In genomic region chr20:24472426-24472825, GRCh38 we compare ENCODE assay signal across 27 cellular contexts. TPM values are rescaled to one million over a fixed set of nuclear protein-coding genes. Genes with fewer than 3 reads are reported as not detected.
"Had no signal": no experiment of that assay in that cellular context is flagged by ENCODE, and none has a peak within 500 bp of the region (broad histone marks: within the 10 kb centered on the region; RNA-seq: fewer than 3 reads in every experiment).

No MANE protein-coding gene starts in this region.

- ATAC-seq: activated CD8-positive, alpha-beta memory T cell treated with anti-CD3 and anti-CD28 coated beads, Interleukin-2, amount 10 ng/mL, durations not matched to agents 7 days and 5 days; activated CD8-positive, alpha-beta T cell treated with anti-CD3 and anti-CD28 coated beads for 36 hours; activated T-cell treated with anti-CD3 and anti-CD28 coated beads, Interleukin-2, amount 50 U/mL, for 72 hours; body of pancreas; esophagus mucosa; left colon; naive thymus-derived CD8-positive, alpha-beta T cell; sciatic nerve; stimulated activated memory B cell treated with anti-CD40 and anti-IgM and Interleukin-4, amounts not matched to agents 10 μg/mL and 1 μg/mL and 100 μg/mL, for 72 hours; stimulated activated naive CD8-positive, alpha-beta T cell treated with anti-CD3 and anti-CD28 coated beads, Interleukin-15, amount 100 ng/mL, for 72 hours; upper lobe of right lung had no signal

- H3K27ac Mint-ChIP-seq: activated CD8-positive, alpha-beta memory T cell treated with anti-CD3 and anti-CD28 coated beads, Interleukin-2, amount 10 ng/mL, durations not matched to agents 7 days and 5 days; activated CD8-positive, alpha-beta T cell treated with anti-CD3 and anti-CD28 coated beads for 36 hours; activated naive CD8-positive, alpha-beta T cell; activated T-cell treated with anti-CD3 and anti-CD28 coated beads, Interleukin-2, amount 50 U/mL, for 72 hours; dendritic cell treated with granulocyte-macrophage colony-stimulating factor and Interleukin-4, amounts not matched to agents 40 ng/mL and 50 ng/mL, for 4 days; endodermal cell; memory B cell; naive thymus-derived CD8-positive, alpha-beta T cell; stimulated activated memory B cell treated with anti-CD40 and anti-IgM and Interleukin-4, amounts not matched to agents 10 μg/mL and 1 μg/mL and 100 μg/mL, for 72 hours; stimulated activated naive CD8-positive, alpha-beta T cell treated with anti-CD3 and anti-CD28 coated beads, Interleukin-15, amount 100 ng/mL, for 72 hours had no signal

- H3K9me3 Mint-ChIP-seq: activated CD8-positive, alpha-beta T cell treated with anti-CD3 and anti-CD28 coated beads for 36 hours; activated T-cell treated with anti-CD3 and anti-CD28 coated beads, Interleukin-2, amount 50 U/mL, for 72 hours; dendritic cell treated with granulocyte-macrophage colony-stimulating factor and Interleukin-4, amounts not matched to agents 40 ng/mL and 50 ng/mL, for 4 days; endodermal cell; memory B cell; naive thymus-derived CD8-positive, alpha-beta T cell; stimulated activated memory B cell treated with anti-CD40 and anti-IgM and Interleukin-4, amounts not matched to agents 10 μg/mL and 1 μg/mL and 100 μg/mL, for 72 hours; stimulated activated naive CD8-positive, alpha-beta T cell treated with anti-CD3 and anti-CD28 coated beads, Interleukin-15, amount 100 ng/mL, for 72 hours had no signal

- H3K9me3 ChIP-seq: body of pancreas, thyroid gland, upper lobe of right lung had no signal

- H3K4me3 Mint-ChIP-seq: activated CD8-positive, alpha-beta memory T cell treated with anti-CD3 and anti-CD28 coated beads, Interleukin-2, amount 10 ng/mL, durations not matched to agents 7 days and 5 days; activated CD8-positive, alpha-beta T cell treated with anti-CD3 and anti-CD28 coated beads for 36 hours; activated naive CD8-positive, alpha-beta T cell; activated T-cell treated with anti-CD3 and anti-CD28 coated beads, Interleukin-2, amount 50 U/mL, for 72 hours; dendritic cell treated with granulocyte-macrophage colony-stimulating factor and Interleukin-4, amounts not matched to agents 40 ng/mL and 50 ng/mL, for 4 days; endodermal cell; memory B cell; naive thymus-derived CD8-positive, alpha-beta T cell; stimulated activated memory B cell treated with anti-CD40 and anti-IgM and Interleukin-4, amounts not matched to agents 10 μg/mL and 1 μg/mL and 100 μg/mL, for 72 hours; stimulated activated naive CD8-positive, alpha-beta T cell treated with anti-CD3 and anti-CD28 coated beads, Interleukin-15, amount 100 ng/mL, for 72 hours had no signal

- H3K27me3 ChIP-seq: thyroid gland had no signal

- H3K27ac ChIP-seq: body of pancreas, thyroid gland, upper lobe of right lung had no signal

- H3K36me3 ChIP-seq: thyroid gland, upper lobe of right lung had no signal

- FAIRE-seq: kidney, small intestine had no signal

- DNase-seq: activated CD4-positive, alpha-beta T cell treated with anti-CD3 and anti-CD28 coated beads, Interleukin-2, amount 50 U/mL, for 1 hour; activated CD8-positive, alpha-beta memory T cell treated with anti-CD3 and anti-CD28 coated beads, Interleukin-2, amount 10 ng/mL, durations not matched to agents 7 days and 5 days; activated CD8-positive, alpha-beta T cell treated with anti-CD3 and anti-CD28 coated beads for 36 hours; activated effector memory CD4-positive, alpha-beta T cell treated with Interleukin-2 at 50 U/mL for 16 hours; activated naive CD4-positive, alpha-beta T cell treated with Interleukin-2 at 50 U/mL for 16 hours; activated T-cell treated with anti-CD3 and anti-CD28 coated beads, Interleukin-2, amount 50 U/mL, for 72 hours; body of pancreas; endodermal cell; foreskin fibroblast; hippocampal formation; kidney; left colon; naive thymus-derived CD8-positive, alpha-beta T cell; posterior cingulate gyrus; small intestine; stimulated activated CD4-positive, alpha-beta T cell treated with anti-CD3 and anti-CD28 coated beads, Interleukin-4, amount 100 ng/mL, for 4 hours; stimulated activated CD8-positive, alpha-beta memory T cell treated with anti-CD3 and anti-CD28 coated beads, Interleukin-4, amount 100 ng/mL, for 48 hours; stimulated activated naive CD8-positive, alpha-beta T cell treated with anti-CD3 and anti-CD28 coated beads, Interleukin-15, amount 100 ng/mL, for 72 hours; T-helper 2 cell; thyroid gland; upper lobe of right lung had no signal

- H3K36me3 Mint-ChIP-seq: activated CD8-positive, alpha-beta memory T cell treated with anti-CD3 and anti-CD28 coated beads, Interleukin-2, amount 10 ng/mL, durations not matched to agents 7 days and 5 days; activated naive CD8-positive, alpha-beta T cell; memory B cell; naive thymus-derived CD8-positive, alpha-beta T cell; stimulated activated memory B cell treated with anti-CD40 and anti-IgM and Interleukin-4, amounts not matched to agents 10 μg/mL and 1 μg/mL and 100 μg/mL, for 72 hours had no signal

- H3K4me1 Mint-ChIP-seq: activated CD8-positive, alpha-beta memory T cell treated with anti-CD3 and anti-CD28 coated beads, Interleukin-2, amount 10 ng/mL, durations not matched to agents 7 days and 5 days; memory B cell; stimulated activated memory B cell treated with anti-CD40 and anti-IgM and Interleukin-4, amounts not matched to agents 10 μg/mL and 1 μg/mL and 100 μg/mL, for 72 hours had no signal

- H3K4me3 ChIP-seq: body of pancreas, thyroid gland, upper lobe of right lung had no signal

RNA-seq across cellular contexts. Expression of gene SYNDIG1, which starts 3.0 kb away (rescaled TPM):
- total RNA-seq: activated CD8-positive, alpha-beta memory T cell treated with anti-CD3 and anti-CD28 coated beads, Interleukin-2, amount 10 ng/mL, durations not matched to agents 7 days and 5 days; activated CD8-positive, alpha-beta T cell treated with anti-CD3 and anti-CD28 coated beads for 36 hours; activated T-cell treated with anti-CD3 and anti-CD28 coated beads, Interleukin-2, amount 50 U/mL, for 72 hours; naive thymus-derived CD8-positive, alpha-beta T cell; upper lobe of right lung had no signal
